12 cellular contexts compared by ENCODE assay signal in genomic region chr2:128228894-128229293, GRCh38.
A peak's percentile ranks its signal among the peaks of the same experiment; 100 is the strongest.
DNase-seq lines count a peak whose midpoint lies in the region; ATAC-seq, FAIRE-seq and TF ChIP-seq lines count a peak whose summit lies in the region.
"Had no signal": no experiment of that assay in that cellular context is flagged by ENCODE, and none has a peak within 500 bp of the region (broad histone marks: within the 10 kb centered on the region; RNA-seq: fewer than 3 reads in every experiment).

No MANE protein-coding gene starts in this region.

- H2AFZ ChIP-seq in K562 (ENCODE audit: low read depth, low read length): no peak overlapping the region

- H3K9me1 ChIP-seq in K562 (ENCODE audit: control insufficient read depth, insufficient read depth, low read length): no peaks in the 10 kb centered on the region

- H3K4me2 ChIP-seq in K562 (ENCODE audit: insufficient read depth, low read length): no peak overlapping the region

- H3K27me3 ChIP-seq in K562 (ENCODE audit: control insufficient read depth in 2 of 2, insufficient read depth in 2 of 2, low read length in 2 of 2) (peaks cover 1 to 3% of the 10 kb centered on the region in 2 experiments; a peak in 2 of 5 replicates), small intestine (ENCODE audit: control insufficient read depth in 2 of 2, insufficient read depth in 2 of 2, low read length in 2 of 2) (no peaks in the 10 kb centered on the region), adrenal gland (no peaks in the 10 kb centered on the region)
- H3K27me3 ChIP-seq: Peyer's patch had no signal

- intact Hi-C loops in K562 (cut with micrococcal nuclease): no loop called here
- intact Hi-C loops in adrenal gland (cut with DNase I): no loop called here

- TF ChIP-seq CTCF in K562 (IDR thresholded peaks at IDR 0.05 in 2 of 3, conservative IDR thresholded peaks at IDR 0.05 in 1 of 3; ENCODE audit: insufficient read depth in 2 of 3, low read depth in 1 of 3, low read length in 3 of 3): no peak
- TF ChIP-seq CTCF in adrenal gland (IDR thresholded peaks at IDR 0.05): no peak

- TF ChIP-seq RAD21 in K562 (CRISPR knock-in tag; conservative IDR thresholded peaks at IDR 0.05 in 1 of 2, IDR thresholded peaks at IDR 0.05 in 1 of 2): no peak

- in situ Hi-C loops in K562 (cut with MboI): no loop called here

- H3K4me1 ChIP-seq in K562 (replicated peaks in 1 of 2; ENCODE audit: control insufficient read depth in 2 of 2, insufficient read depth in 2 of 2, low read length in 2 of 2) (peaks cover 0 to 13% of the 10 kb centered on the region in 2 experiments; a peak in 2 of 5 replicates), small intestine (ENCODE audit: control insufficient read depth in 2 of 2, insufficient read depth in 1 of 2, low read depth in 1 of 2, low read length in 1 of 2) (no peaks in the 10 kb centered on the region), adrenal gland (replicated peaks in 1 of 2) (no peaks in the 10 kb centered on the region)

- H3K9ac ChIP-seq in K562 (ENCODE audit: insufficient read depth in 1 of 2, low read depth in 2 of 2, low read length in 2 of 2): no peak overlapping the region

- BruUV-seq in K562 (replicated peaks; lab: Mats Ljungman, UMichigan): no TSS peak

- H3K36me3 ChIP-seq in K562 (ENCODE audit: control insufficient read depth, insufficient read depth, low read length) (no peaks in the 10 kb centered on the region), small intestine (ENCODE audit: control insufficient read depth in 2 of 2, insufficient read depth in 2 of 2, low read length in 2 of 2) (no peaks in the 10 kb centered on the region), adrenal gland (replicated peaks in 1 of 2) (no peaks in the 10 kb centered on the region)
- H3K36me3 ChIP-seq: Peyer's patch had no signal

- DNase-seq in NOMO-1 treated with DMSO at 0.1 percent for 48 hours (lab: John Stamatoyannopoulos, UW; ENCODE audit: unreplicated experiment): peak; percentile 25
- DNase-seq in NOMO-1 treated with dmso at 0.1 percent for 144 hours (lab: John Stamatoyannopoulos, UW; ENCODE audit: unreplicated experiment): no peak
- peak; percentile 35 for DNase-seq in NCI-H1436 treated with DMSO at 0.1 percent for 48 hours (lab: John Stamatoyannopoulos, UW)
- DNase-seq in K562 (ENCODE audit: extremely low read depth in 1 of 4, low spot score in 3 of 4): no peak
- peak; percentile 57 for DNase-seq in small intestine
- no peak for DNase-seq in adrenal gland
- DNase-seq in activated effector memory CD4-positive, alpha-beta T cell treated with anti-CD3 and anti-CD28 coated beads, Interleukin-2, amount 50 U/mL, for 16 hours: no peak
- DNase-seq: activated CD4-positive, alpha-beta T cell treated with anti-CD3 and anti-CD28 coated beads, Interleukin-2, amount 50 U/mL, for 48 hours; Peyer's patch had no signal

- CTCF ChIA-PET in K562 (lab: Yijun Ruan, JAX; ENCODE audit: low intra/inter-chr PET ratio): no interaction called here

- H4K20me1 ChIP-seq in K562 (replicated peaks; ENCODE audit: control insufficient read depth, insufficient read depth, low read length): no peaks in the 10 kb centered on the region

- no peak for TF ChIP-seq EP300 in K562 (IDR thresholded peaks at IDR 0.05; ENCODE audit: low read length)

- FAIRE-seq in K562 (lab: Jason Lieb, UNC) (no peak), small intestine (lab: Jason Lieb, UNC) (peak; percentile 68)
- FAIRE-seq: A204.1, astrocyte had no signal

- H3K27ac ChIP-seq in K562 (ENCODE audit: extremely low read depth, low read depth, low read length) (no peak overlapping the region), small intestine (ENCODE audit: low read depth in 1 of 2, low read length in 1 of 2) (no peak overlapping the region), adrenal gland (no peak overlapping the region)
- H3K27ac ChIP-seq: Peyer's patch had no signal

- POLR2A ChIA-PET in K562 (lab: Yijun Ruan, JAX): no interaction called here

- H3K4me3 ChIP-seq in K562 (no peak overlapping the region), small intestine (ENCODE audit: low read depth in 1 of 2, low read length in 2 of 2) (no peak overlapping the region), adrenal gland (no peak overlapping the region)
- H3K4me3 ChIP-seq: Peyer's patch had no signal

- H3K79me2 ChIP-seq in K562 (ENCODE audit: control insufficient read depth, insufficient read depth, low read length): no peaks in the 10 kb centered on the region

- ATAC-seq in K562 (no peak), GM18520 (IDR thresholded peaks at IDR 0.05; ENCODE audit: unreplicated experiment) (no peak)

- H3K9me3 ChIP-seq in K562 (replicated peaks; ENCODE audit: control insufficient read depth, insufficient read depth, low read depth, low read length) (no peaks in the 10 kb centered on the region), small intestine (ENCODE audit: control insufficient read depth, low read depth) (no peaks in the 10 kb centered on the region), adrenal gland (replicated peaks in 1 of 3) (no peaks in the 10 kb centered on the region)
- H3K9me3 ChIP-seq: Peyer's patch had no signal

- TF ChIP-seq POLR2A in K562 (conservative IDR thresholded peaks at IDR 0.05): no peak
- no peak for TF ChIP-seq POLR2A in adrenal gland (IDR thresholded peaks at IDR 0.05)

TF ChIP-seq in K562, 482 proteins besides CTCF, POLR2A, EP300 and RAD21:
- TF ChIP-seq E2F5 (CRISPR knock-in tag; IDR thresholded peaks at IDR 0.05): no peak
- no peak for TF ChIP-seq ZNF134 (CRISPR knock-in tag; conservative IDR thresholded peaks at IDR 0.05)
- no peak for TF ChIP-seq CEBPG (CRISPR knock-in tag; IDR thresholded peaks at IDR 0.05)
- TF ChIP-seq CEBPG (tag; conservative IDR thresholded peaks at IDR 0.05 in 1 of 2, IDR thresholded peaks at IDR 0.05 in 1 of 2): peak in 1 of 2 experiments; percentile 52; a peak in 1 of 4 replicates
- TF ChIP-seq ZBTB7A (IDR thresholded peaks at IDR 0.05; ENCODE audit: borderline replicate concordance, control insufficient read depth, low read depth, low read length): no peak
- no peak for TF ChIP-seq ZNF282 (CRISPR knock-in tag; IDR thresholded peaks at IDR 0.05)
- TF ChIP-seq RHOXF2B (CRISPR knock-in tag; conservative IDR thresholded peaks at IDR 0.05): no peak
- no peak for TF ChIP-seq TAF1 (IDR thresholded peaks at IDR 0.05; ENCODE audit: control insufficient read depth, extremely low read depth, insufficient read depth, low read length, severe bottlenecking)
- peak; percentile 51 for TF ChIP-seq FOSL1 (tag; conservative IDR thresholded peaks at IDR 0.05)
- no peak for TF ChIP-seq ATF2 (CRISPR knock-in tag; IDR thresholded peaks at IDR 0.05)
- TF ChIP-seq ATF3 (IDR thresholded peaks at IDR 0.05): peak; percentile 58
- no peak for TF ChIP-seq ATF3 (CRISPR knock-in tag; conservative IDR thresholded peaks at IDR 0.05)
- TF ChIP-seq TCF7L2 (IDR thresholded peaks at IDR 0.05; ENCODE audit: low read depth, low read length): no peak
- TF ChIP-seq POU5F1 (IDR thresholded peaks at IDR 0.05; ENCODE audit: borderline replicate concordance, low read depth, low read length, partially characterized antibody): no peak
- no peak for TF ChIP-seq RBM15 (IDR thresholded peaks at IDR 0.05; ENCODE audit: insufficient read depth, low read length)

Comparison
In these comparisons a context has a peak if more than half of its experiments do, and no peak if none do; other contexts are left out.
1. DNase-seq: peak in NOMO-1 treated with DMSO at 0.1 percent for 48 hours (single experiment), NCI-H1436 treated with DMSO at 0.1 percent for 48 hours (single experiment) and small intestine (single experiment); none in NOMO-1 treated with dmso at 0.1 percent for 144 hours (single experiment), K562 (0 of 4), adrenal gland (0 of 7) and activated effector memory CD4-positive, alpha-beta T cell treated with anti-CD3 and anti-CD28 coated beads, Interleukin-2, amount 50 U/mL, for 16 hours (single experiment).